Comparison of ENCODE assay signal across 8 cellular contexts in genomic region chr1:2229032-2229920, GRCh38. TPM values are rescaled to one million over a fixed set of nuclear protein-coding genes. Genes with fewer than 3 reads are reported as not detected.
A peak's percentile ranks its signal among the peaks of the same experiment; 100 is the strongest.
DNase-seq lines count a peak whose midpoint lies in the region; ATAC-seq and TF ChIP-seq lines count a peak whose summit lies in the region.

No MANE protein-coding gene starts in this region.

- H3K36me3 Mint-ChIP-seq in activated T-cell treated with anti-CD3 and anti-CD28 coated beads, Interleukin-2, amount 50 U/mL, for 4 hours (ENCODE audit: insufficient read depth) = no peaks in the 10 kb centered on the region
- no peaks in the 10 kb centered on the region for H3K36me3 Mint-ChIP-seq in naive B cell

- no peaks in the 10 kb centered on the region for H3K27me3 Mint-ChIP-seq in activated T-cell treated with anti-CD3 and anti-CD28 coated beads, Interleukin-2, amount 50 U/mL, for 4 hours (ENCODE audit: low read depth)
- H3K27me3 Mint-ChIP-seq in naive B cell = no peaks in the 10 kb centered on the region

- H3K4me1 ChIP-seq in upper lobe of left lung = peaks cover 49 to 61% (median 56%) of the 10 kb centered on the region in 4 donors

- no peaks in the 10 kb centered on the region for H3K9me3 ChIP-seq in upper lobe of left lung

- peak overlapping the region; percentile 88 to 92 (median 90) for H3K27ac ChIP-seq in upper lobe of left lung

- H3K4me1 Mint-ChIP-seq in activated T-cell treated with anti-CD3 and anti-CD28 coated beads, Interleukin-2, amount 50 U/mL, for 4 hours (ENCODE audit: low read depth) = peaks cover 39% of the 10 kb centered on the region
- peaks cover 47 to 59% (median 59%) of the 10 kb centered on the region in 3 donors for H3K4me1 Mint-ChIP-seq in naive B cell

- ATAC-seq in activated T-cell treated with anti-CD3 and anti-CD28 coated beads, Interleukin-2, amount 50 U/mL, for 4 hours = peak; percentile 1 to 2
- ATAC-seq in naive B cell (ENCODE audit: low read depth in 2 of 2) (peak; percentile 2 to 4), upper lobe of left lung (ENCODE audit: low FRiP score in 2 of 2) (no peak), GM18858 (IDR thresholded peaks at IDR 0.05; ENCODE audit: unreplicated experiment) (no peak)

- no peaks in the 10 kb centered on the region for H3K36me3 ChIP-seq in upper lobe of left lung

- peak overlapping the region; percentile 71 to 97 (median 88) for H3K27ac Mint-ChIP-seq in naive B cell

- no peaks in the 10 kb centered on the region for H3K27me3 ChIP-seq in upper lobe of left lung

- WGBS in upper lobe of left lung, 2 donors = 4 to 12% methylated on average over 4 to 39 of the region's 78 CpGs

- DNase-seq in SIG-M5 treated with dmso at 0.1 percent for 504 hours (lab: John Stamatoyannopoulos, UW; ENCODE audit: unreplicated experiment) = peak; percentile 11
- no peak for DNase-seq in SIG-M5 (lab: John Stamatoyannopoulos, UW)
- DNase-seq in NCI-H748 treated with DMSO at 0.1 percent for 48 hours (lab: John Stamatoyannopoulos, UW) = peak; percentile 7
- peak; percentile 45 for DNase-seq in activated T-cell treated with anti-CD3 and anti-CD28 coated beads, Interleukin-2, amount 50 U/mL, for 4 hours
- DNase-seq in fibroblast of gingiva (ENCODE audit: low read depth) = peak; percentile 69
- DNase-seq in naive B cell = peak; percentile 55
- peak; percentile 67 to 93 for DNase-seq in upper lobe of left lung

- no peak for TF ChIP-seq EP300 in upper lobe of left lung (IDR thresholded peaks at IDR 0.05)

- peak overlapping the region; percentile 73 to 87 (median 76) for H3K4me3 ChIP-seq in upper lobe of left lung

- peak in 1 of 6 experiments; percentile 21 for TF ChIP-seq CTCF in upper lobe of left lung (IDR thresholded peaks at IDR 0.05)

- TF ChIP-seq POLR2A in upper lobe of left lung (IDR thresholded peaks at IDR 0.05) = peak in 2 of 4 donors; percentile 42 to 47

- H3K9me3 Mint-ChIP-seq in activated T-cell treated with anti-CD3 and anti-CD28 coated beads, Interleukin-2, amount 50 U/mL, for 4 hours = no peaks in the 10 kb centered on the region
- no peaks in the 10 kb centered on the region for H3K9me3 Mint-ChIP-seq in naive B cell

- peak overlapping the region; percentile 95 for H3K4me3 Mint-ChIP-seq in activated T-cell treated with anti-CD3 and anti-CD28 coated beads, Interleukin-2, amount 50 U/mL, for 4 hours
- peak overlapping the region; percentile 80 to 97 (median 95) for H3K4me3 Mint-ChIP-seq in naive B cell

RNA-seq across cellular contexts. Expression of gene SKI, which starts 1.2 kb away (rescaled TPM):
- total RNA-seq in activated T-cell treated with anti-CD3 and anti-CD28 coated beads, Interleukin-2, amount 50 U/mL, for 4 hours = 10 to 100 TPM; 43.8 to 45.2 (median 44.7) TPM
- polyA plus RNA-seq in naive B cell (ENCODE audit: low read depth in 6 of 6) = 1 to 10 TPM in 1 of 6 donors, under 1 TPM in 4, not detected in 1; 0.26 to 1.3 (median 0.52) TPM
- total RNA-seq in upper lobe of left lung = 100 to 1,000 TPM in 3 of 6 donors, 10 to 100 TPM in 3; 57.3 to 108 (median 96.9) TPM

RNA-seq across cellular contexts. Expression of gene FAAP20, which starts 34.7 kb away (rescaled TPM):
- 10 to 100 TPM; 67.8 to 82.3 (median 69.9) TPM for total RNA-seq in activated T-cell treated with anti-CD3 and anti-CD28 coated beads, Interleukin-2, amount 50 U/mL, for 4 hours
- polyA plus RNA-seq in naive B cell (ENCODE audit: low read depth in 6 of 6) = 10 to 100 TPM; 67.1 to 90.7 (median 77.7) TPM
- 10 to 100 TPM; 26.7 to 88.0 (median 66.8) TPM for total RNA-seq in upper lobe of left lung

Comparison
In these comparisons a context has a peak if more than half of its experiments do, and no peak if none do; other contexts are left out.
1. ATAC-seq: peak in activated T-cell treated with anti-CD3 and anti-CD28 coated beads, Interleukin-2, amount 50 U/mL, for 4 hours (2 of 2) and naive B cell (2 of 2); none in upper lobe of left lung (0 of 2) and GM18858 (single experiment).